In genomic region chrX:125405339-125405738, GRCh38 we compare ENCODE assay signal across 14 cellular contexts.
A peak's percentile ranks its signal among the peaks of the same experiment; 100 is the strongest.
DNase-seq lines count a peak whose midpoint lies in the region; ATAC-seq, FAIRE-seq and TF ChIP-seq lines count a peak whose summit lies in the region.
"Had no signal": no experiment of that assay in that cellular context is flagged by ENCODE, and none has a peak within 500 bp of the region (broad histone marks: within the 10 kb centered on the region; RNA-seq: fewer than 3 reads in every experiment).

No MANE protein-coding gene starts in this region.

- intact Hi-C loops in K562 (cut with micrococcal nuclease): no loop called here

- TF ChIP-seq POLR2A in K562 (conservative IDR thresholded peaks at IDR 0.05): no peak

- FAIRE-seq in GM18507 (lab: Jason Lieb, UNC): peak; percentile 42
- no peak for FAIRE-seq in K562 (lab: Jason Lieb, UNC)
- FAIRE-seq: GM12892 had no signal

- H4K20me1 ChIP-seq in K562 (replicated peaks; ENCODE audit: control insufficient read depth, insufficient read depth, low read length) (no peaks in the 10 kb centered on the region), SK-N-SH (ENCODE audit: insufficient read depth) (no peaks in the 10 kb centered on the region)

- CTCF ChIA-PET in K562 (lab: Yijun Ruan, JAX; ENCODE audit: low intra/inter-chr PET ratio): no interaction called here
- CTCF ChIA-PET in SK-N-SH (lab: Yijun Ruan, JAX): no interaction called here

- H3F3A ChIP-seq in SK-N-SH (replicated peaks; ENCODE audit: insufficient read depth): no peaks in the 10 kb centered on the region

- TF ChIP-seq RAD21 in K562 (CRISPR knock-in tag; conservative IDR thresholded peaks at IDR 0.05 in 1 of 2, IDR thresholded peaks at IDR 0.05 in 1 of 2): no peak
- no peak for TF ChIP-seq RAD21 in SK-N-SH (IDR thresholded peaks at IDR 0.05; ENCODE audit: low read length)

- H3K9ac ChIP-seq in K562 (ENCODE audit: insufficient read depth in 1 of 2, low read depth in 2 of 2, low read length in 2 of 2) (no peak overlapping the region; a peak in 1 of 4 replicates), SK-N-SH (no peak overlapping the region)

- TF ChIP-seq EP300 in K562 (IDR thresholded peaks at IDR 0.05; ENCODE audit: low read length): no peak
- TF ChIP-seq EP300 in SK-N-SH (IDR thresholded peaks at IDR 0.05; ENCODE audit: borderline replicate concordance in 1 of 2, low read depth in 1 of 2, low read length in 1 of 2): no peak

- H3K4me2 ChIP-seq in K562 (ENCODE audit: insufficient read depth, low read length) (peak overlapping the region; percentile 54; the same call in 1 of the 2 replicates), SK-N-SH (no peak overlapping the region)

- POLR2A ChIA-PET in K562 (lab: Yijun Ruan, JAX): no interaction called here
- POLR2A ChIA-PET in SK-N-SH (lab: Yijun Ruan, JAX): no interaction called here

- H3K27ac ChIP-seq in K562 (ENCODE audit: extremely low read depth, low read depth, low read length): peak overlapping the region; percentile 93
- no peak overlapping the region for H3K27ac ChIP-seq in SK-N-SH (ENCODE audit: low read depth in 2 of 2, low read length in 1 of 2)

- DNase-seq in GM18507 (ENCODE audit: extremely low spot score, insufficient read length, low read depth) (no peak), K562 (ENCODE audit: extremely low read depth in 1 of 4, low spot score in 3 of 4) (no peak), renal cortical epithelial cell (ENCODE audit: low read depth) (peak; percentile 31), Kasumi-1 (lab: John Stamatoyannopoulos, UW) (no peak), SK-N-SH (no peak)
- no peak for DNase-seq in activated T-cell treated with anti-CD3 and anti-CD28 coated beads, Interleukin-2, amount 50 U/mL, for 1 hour
- DNase-seq in activated CD4-positive, alpha-beta T cell treated with anti-CD3 and anti-CD28 coated beads, Interleukin-2, amount 50 U/mL, for 1 hour: no peak
- DNase-seq: Caco-2; CD8-positive, alpha-beta T cell; DND-41; GDM1 had no signal

- no peak for TF ChIP-seq CTCF in K562 (IDR thresholded peaks at IDR 0.05 in 2 of 3, conservative IDR thresholded peaks at IDR 0.05 in 1 of 3; ENCODE audit: insufficient read depth in 2 of 3, low read depth in 1 of 3, low read length in 3 of 3)
- TF ChIP-seq CTCF in SK-N-SH (IDR thresholded peaks at IDR 0.05): no peak

- H3K4me3 ChIP-seq in K562: no peak overlapping the region
- H3K4me3 ChIP-seq in SK-N-SH (ENCODE audit: low read depth in 2 of 2, low read length in 1 of 2): no peak overlapping the region

- H3K36me3 ChIP-seq in K562 (ENCODE audit: control insufficient read depth, insufficient read depth, low read length) (no peaks in the 10 kb centered on the region; the same call in 2 of the 3 replicates), SK-N-SH (replicated peaks in 1 of 2; ENCODE audit: control insufficient read depth in 1 of 2, insufficient read depth in 2 of 2, low read length in 1 of 2) (no peaks in the 10 kb centered on the region)

- WGBS in K562 (ENCODE audit: insufficient coverage, low coverage, missing lambda C conversion rate): 50% methylated on average over 2 of the region's 2 CpGs
- WGBS in SK-N-SH (ENCODE audit: low lambda C conversion rate): 0% methylated on average over 2 of the region's 2 CpGs

- ATAC-seq in HG03135 (IDR thresholded peaks at IDR 0.05; ENCODE audit: unreplicated experiment) (peak; percentile 62), K562 (no peak)
- ATAC-seq: CD8-positive, alpha-beta T cell; HCT116 had no signal

- H3K4me1 ChIP-seq in K562 (replicated peaks in 1 of 2; ENCODE audit: control insufficient read depth in 2 of 2, insufficient read depth in 2 of 2, low read length in 2 of 2): peaks cover 3 to 28% of the 10 kb centered on the region in 2 experiments; a peak in 3 of 5 replicates
- H3K4me1 ChIP-seq in SK-N-SH (ENCODE audit: control insufficient read depth in 1 of 2, insufficient read depth in 2 of 2, low read depth in 1 of 2, low read length in 1 of 2): no peaks in the 10 kb centered on the region
- H3K4me1 ChIP-seq: Caco-2 had no signal

- BruUV-seq in K562 (replicated peaks; lab: Mats Ljungman, UMichigan): no TSS peak

- H3K27me3 ChIP-seq in K562 (ENCODE audit: control insufficient read depth in 2 of 2, insufficient read depth in 2 of 2, low read length in 2 of 2) (no peaks in the 10 kb centered on the region), SK-N-SH (ENCODE audit: insufficient read depth) (no peaks in the 10 kb centered on the region)

- no peaks in the 10 kb centered on the region for H3K9me2 ChIP-seq in SK-N-SH

- in situ Hi-C loops in K562 (cut with MboI): no loop called here

- H3K79me2 ChIP-seq in K562 (ENCODE audit: control insufficient read depth, insufficient read depth, low read length) (no peaks in the 10 kb centered on the region), SK-N-SH (ENCODE audit: insufficient read depth) (no peaks in the 10 kb centered on the region)

- H2AFZ ChIP-seq in K562 (ENCODE audit: low read depth, low read length) (peak overlapping the region; percentile 79), SK-N-SH (ENCODE audit: low read depth) (no peak overlapping the region)

- H3K9me1 ChIP-seq in K562 (ENCODE audit: control insufficient read depth, insufficient read depth, low read length): no peaks in the 10 kb centered on the region

- peaks cover 5% of the 10 kb centered on the region; the same call in 1 of the 2 replicates for H3K9me3 ChIP-seq in K562 (replicated peaks; ENCODE audit: control insufficient read depth, insufficient read depth, low read depth, low read length)
- H3K9me3 ChIP-seq in SK-N-SH: no peaks in the 10 kb centered on the region
- H3K9me3 ChIP-seq: Caco-2 had no signal

TF ChIP-seq in K562, 482 proteins besides CTCF, POLR2A, EP300 and RAD21 (continues in another document):
- no peak for TF ChIP-seq GABPB1 (CRISPR knock-in tag; IDR thresholded peaks at IDR 0.05)
- no peak for TF ChIP-seq RFX7 (CRISPR knock-in tag; IDR thresholded peaks at IDR 0.05)
- TF ChIP-seq ZNF740 (CRISPR knock-in tag; IDR thresholded peaks at IDR 0.05): no peak
- no peak for TF ChIP-seq ZNF740 (tag; IDR thresholded peaks at IDR 0.05)

TF ChIP-seq in SK-N-SH, 30 proteins besides CTCF, POLR2A, EP300 and RAD21:
- TF ChIP-seq USF2 (IDR thresholded peaks at IDR 0.05; ENCODE audit: borderline replicate concordance, low read depth, low read length) (no peak), NRF1 (IDR thresholded peaks at IDR 0.05; ENCODE audit: low read depth, low read length) (no peak), REST (IDR thresholded peaks at IDR 0.05; ENCODE audit: low read depth, low read length) (no peak), POLR2AphosphoS5 (IDR thresholded peaks at IDR 0.05; ENCODE audit: low read depth, low read length) (no peak), USF1 (IDR thresholded peaks at IDR 0.05; ENCODE audit: borderline replicate concordance, low read depth) (no peak), MXI1 (IDR thresholded peaks at IDR 0.05; ENCODE audit: low read depth, low read length) (no peak), SIN3A (IDR thresholded peaks at IDR 0.05; ENCODE audit: borderline replicate concordance, low read depth, low read length) (no peak), TEAD4 (IDR thresholded peaks at IDR 0.05; ENCODE audit: borderline replicate concordance, insufficient read depth) (no peak), FOXJ3 (CRISPR knock-in tag; IDR thresholded peaks at IDR 0.05) (no peak), GABPA (IDR thresholded peaks at IDR 0.05; ENCODE audit: low read depth) (no peak), RXRA (IDR thresholded peaks at IDR 0.05; ENCODE audit: borderline replicate concordance, low read depth) (no peak), ELF1 (IDR thresholded peaks at IDR 0.05) (no peak)
